29 cellular contexts compared by ENCODE assay signal in the genomic region with DNA sequence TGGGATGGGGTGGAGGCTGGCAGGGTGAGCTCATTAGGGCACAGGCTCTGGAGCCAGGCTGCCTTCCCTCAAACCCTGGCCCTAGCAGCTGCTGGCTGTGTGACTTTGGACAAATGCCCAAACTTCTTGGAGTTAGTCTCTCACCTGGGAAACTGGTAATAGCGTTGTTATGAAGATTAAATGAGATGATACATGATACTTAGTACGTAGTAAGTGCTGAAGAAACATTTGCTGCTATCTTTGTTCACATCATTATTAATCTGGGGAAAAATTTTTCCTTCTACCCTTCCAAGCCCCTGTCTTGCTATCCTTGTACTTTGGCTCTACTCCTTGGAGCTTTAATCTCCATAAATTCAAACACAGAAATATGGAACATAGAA. TPM values are rescaled to one million over a fixed set of nuclear protein-coding genes. Genes with fewer than 3 reads are reported as not detected.
DNase-seq lines count a peak whose midpoint lies in the region; ATAC-seq and TF ChIP-seq lines count a peak whose summit lies in the region.
"Had no signal": no experiment of that assay in that cellular context is flagged by ENCODE, and none has a peak within 500 bp of the region (broad histone marks: within the 10 kb centered on the region; RNA-seq: fewer than 3 reads in every experiment).

No MANE protein-coding gene starts in this region.

- H3K9me3 Mint-ChIP-seq in activated naive CD4-positive, alpha-beta T cell treated with anti-CD3 and anti-CD28 coated beads, Interleukin-2, amount 50 U/mL, for 24 hours = no peaks in the 10 kb centered on the region
- no peaks in the 10 kb centered on the region for H3K9me3 Mint-ChIP-seq in effector memory CD8-positive, alpha-beta T cell
- H3K9me3 Mint-ChIP-seq: activated CD4-positive, alpha-beta memory T cell treated with anti-CD3 and anti-CD28 coated beads, Interleukin-2, amount 10 ng/mL, durations not matched to agents 7 days and 5 days; dendritic cell treated with granulocyte-macrophage colony-stimulating factor and Interleukin-4, amounts not matched to agents 40 ng/mL and 50 ng/mL, for 4 days; endodermal cell had no signal

- CTCF ChIA-PET in HEK293 (lab: Yijun Ruan, JAX) = interaction anchor here (0.5 to 2.5 kb wide), 10 partner anchors 8 to 129 kb away, joined by 3 to 13 read pairs (median 3); a partner anchor contains a TSS

- peaks cover 20% of the 10 kb centered on the region for H3K36me3 Mint-ChIP-seq in activated naive CD4-positive, alpha-beta T cell treated with anti-CD3 and anti-CD28 coated beads, Interleukin-2, amount 50 U/mL, for 24 hours
- H3K36me3 Mint-ChIP-seq in effector memory CD8-positive, alpha-beta T cell (ENCODE audit: insufficient read depth) = peaks cover 84% of the 10 kb centered on the region

- peak overlapping the region; percentile 65 for H3K27ac Mint-ChIP-seq in activated naive CD4-positive, alpha-beta T cell treated with anti-CD3 and anti-CD28 coated beads, Interleukin-2, amount 50 U/mL, for 24 hours
- peak overlapping the region; percentile 70 to 75 for H3K27ac Mint-ChIP-seq in effector memory CD8-positive, alpha-beta T cell
- H3K27ac Mint-ChIP-seq: activated CD4-positive, alpha-beta memory T cell treated with anti-CD3 and anti-CD28 coated beads, Interleukin-2, amount 10 ng/mL, durations not matched to agents 7 days and 5 days; dendritic cell treated with granulocyte-macrophage colony-stimulating factor and Interleukin-4, amounts not matched to agents 40 ng/mL and 50 ng/mL, for 4 days; endodermal cell had no signal

- no peak overlapping the region for H3K4me3 Mint-ChIP-seq in activated naive CD4-positive, alpha-beta T cell treated with anti-CD3 and anti-CD28 coated beads, Interleukin-2, amount 50 U/mL, for 24 hours
- H3K4me3 Mint-ChIP-seq in effector memory CD8-positive, alpha-beta T cell = no peak overlapping the region
- H3K4me3 Mint-ChIP-seq: activated CD4-positive, alpha-beta memory T cell treated with anti-CD3 and anti-CD28 coated beads, Interleukin-2, amount 10 ng/mL, durations not matched to agents 7 days and 5 days; dendritic cell treated with granulocyte-macrophage colony-stimulating factor and Interleukin-4, amounts not matched to agents 40 ng/mL and 50 ng/mL, for 4 days; endodermal cell had no signal

- intact Hi-C loops in posterior vena cava (cut with DNase I) = no loop called here

- TF ChIP-seq CTCF in HEK293 (tag by site-specific recombination; IDR thresholded peaks at IDR 0.05) = no peak

- DNase-seq in activated naive CD4-positive, alpha-beta T cell (lab: John Stamatoyannopoulos, UW) = no peak
- no peak for DNase-seq in effector memory CD8-positive, alpha-beta T cell
- peak; percentile 40 for DNase-seq in posterior vena cava (ENCODE audit: low spot score)
- DNase-seq in GM19238 (ENCODE audit: insufficient read length, low spot score) = no peak
- DNase-seq: activated CD4-positive, alpha-beta memory T cell treated with anti-CD3 and anti-CD28 coated beads, Interleukin-2, amount 10 ng/mL, durations not matched to agents 7 days and 5 days; activated CD8-positive, alpha-beta memory T cell treated with anti-CD3 and anti-CD28 coated beads, Interleukin-2, amount 50 U/mL, for 4 hours; Calu3; caudate nucleus; DND-41; GF-D8; GM23248; head of caudate nucleus; left ventricle myocardium inferior; mesendoderm; nucleus accumbens; psoas muscle; RPMI8226; sigmoid colon; stimulated activated CD4-positive, alpha-beta T cell treated with anti-CD3 and anti-CD28 coated beads, Interleukin-12 subunit alpha, Interleukin-12 subunit beta, amount 100 ng/mL, for 4 hours; stimulated activated CD4-positive, alpha-beta T cell treated with anti-CD3 and anti-CD28 coated beads, Interleukin-4, amount 100 ng/mL, for 1 hour; T-helper 2 cell; transverse colon had no signal

- peaks cover 54% of the 10 kb centered on the region for H3K4me1 Mint-ChIP-seq in activated naive CD4-positive, alpha-beta T cell treated with anti-CD3 and anti-CD28 coated beads, Interleukin-2, amount 50 U/mL, for 24 hours
- H3K4me1 Mint-ChIP-seq in effector memory CD8-positive, alpha-beta T cell (ENCODE audit: low read depth in 2 of 2) = peaks cover 22 to 28% of the 10 kb centered on the region in 2 donors

- no peaks in the 10 kb centered on the region for H3K4me1 ChIP-seq in HEK293 (ENCODE audit: control insufficient read depth, insufficient read depth, low read length)
- H3K4me1 ChIP-seq: BLaER1 had no signal

- no peak overlapping the region for H3K27ac ChIP-seq in HEK293 (ENCODE audit: extremely low read depth, low read depth, low read length)
- H3K27ac ChIP-seq: BLaER1, GM23248, left ventricle myocardium inferior, psoas muscle, sigmoid colon, transverse colon had no signal

- no peak overlapping the region for H3K4me3 ChIP-seq in HEK293 (ENCODE audit: low read depth, low read length)
- H3K4me3 ChIP-seq: BLaER1, GM23248, left ventricle myocardium inferior, psoas muscle, sigmoid colon, transverse colon had no signal

- no peaks in the 10 kb centered on the region for H3K27me3 Mint-ChIP-seq in activated naive CD4-positive, alpha-beta T cell treated with anti-CD3 and anti-CD28 coated beads, Interleukin-2, amount 50 U/mL, for 24 hours
- H3K27me3 Mint-ChIP-seq in effector memory CD8-positive, alpha-beta T cell = no peaks in the 10 kb centered on the region
- H3K27me3 Mint-ChIP-seq: activated CD4-positive, alpha-beta memory T cell treated with anti-CD3 and anti-CD28 coated beads, Interleukin-2, amount 10 ng/mL, durations not matched to agents 7 days and 5 days; dendritic cell treated with granulocyte-macrophage colony-stimulating factor and Interleukin-4, amounts not matched to agents 40 ng/mL and 50 ng/mL, for 4 days had no signal

- POLR2A ChIA-PET in HEK293 (lab: Yijun Ruan, JAX) = interaction anchor here (0.5 to 0.6 kb wide), 2 partner anchors 52 to 175 kb away, joined by 4 read pairs; no protein-coding TSS in a partner anchor

- ATAC-seq in effector memory CD8-positive, alpha-beta T cell (replicated peaks) = no peak
- no peak for ATAC-seq in GM21360 (IDR thresholded peaks at IDR 0.05; ENCODE audit: unreplicated experiment)
- ATAC-seq: esophagus mucosa, psoas muscle had no signal

- H3K36me3 ChIP-seq in HEK293 (ENCODE audit: control insufficient read depth in 2 of 2, insufficient read depth in 1 of 2, low read length in 2 of 2) = peaks cover 0 to 13% of the 10 kb centered on the region in 2 experiments; a peak in 1 of 3 replicates
- H3K36me3 ChIP-seq: left ventricle myocardium inferior, sigmoid colon, transverse colon had no signal

- H3K9me3 ChIP-seq in HEK293 (ENCODE audit: control insufficient read depth, insufficient read depth, low read depth, low read length) = no peaks in the 10 kb centered on the region
- H3K9me3 ChIP-seq: BLaER1, left ventricle myocardium inferior, psoas muscle, sigmoid colon, transverse colon had no signal

TF ChIP-seq in HEK293, 187 proteins besides CTCF, POLR2A, EP300 and RAD21:
- TF ChIP-seq ZNF560 (tag by site-specific recombination; IDR thresholded peaks at IDR 0.05; ENCODE audit: borderline replicate concordance) (no peak), OSR2 (tag by site-specific recombination; IDR thresholded peaks at IDR 0.05) (no peak), ZNF664 (tag by site-specific recombination; IDR thresholded peaks at IDR 0.05) (peak; percentile 94)

RNA-seq across cellular contexts. Expression of a gene that starts 22.3 kb away (rescaled TPM):
- total RNA-seq in posterior vena cava = 10 to 100 TPM; 16.3 to 19.8 TPM

RNA-seq across cellular contexts. Expression of a gene that starts 22.4 kb away (rescaled TPM):
- 1 to 10 TPM; 5.5 to 6.0 TPM for total RNA-seq in posterior vena cava
